ENCODE assay signal across 9 cellular contexts in genomic region chr1:202192770-202193613, GRCh38. TPM values are rescaled to one million over a fixed set of nuclear protein-coding genes. Genes with fewer than 3 reads are reported as not detected.
DNase-seq lines count a peak whose midpoint lies in the region; ATAC-seq, FAIRE-seq and TF ChIP-seq lines count a peak whose summit lies in the region.
"Had no signal": no experiment of that assay in that cellular context is flagged by ENCODE, and none has a peak within 500 bp of the region (broad histone marks: within the 10 kb centered on the region; RNA-seq: fewer than 3 reads in every experiment).

No MANE protein-coding gene starts in this region.

- no peak for FAIRE-seq in D721Med (lab: Jason Lieb, UNC)
- FAIRE-seq: colon had no signal

- peaks cover 0 to 34% (median 24%) of the 10 kb centered on the region in 7 donors for H3K27me3 ChIP-seq in heart right ventricle

- no peaks in the 10 kb centered on the region for H3K9me3 Mint-ChIP-seq in activated naive CD4-positive, alpha-beta T cell treated with anti-CD3 and anti-CD28 coated beads, Interleukin-2, amount 50 U/mL, for 24 hours

- no peaks in the 10 kb centered on the region for H3K36me3 ChIP-seq in heart right ventricle

- peaks cover 10% of the 10 kb centered on the region for H3K27me3 Mint-ChIP-seq in activated naive CD4-positive, alpha-beta T cell treated with anti-CD3 and anti-CD28 coated beads, Interleukin-2, amount 50 U/mL, for 24 hours

- H3K4me1 ChIP-seq in heart right ventricle: peaks cover 0 to 11% (median 6%) of the 10 kb centered on the region in 9 donors

- ATAC-seq in HG03175 (IDR thresholded peaks at IDR 0.05; ENCODE audit: unreplicated experiment): peak; percentile 61
- ATAC-seq in heart right ventricle: peak; percentile 64 to 79 (median 73)
- no peak for ATAC-seq in HG02610 (IDR thresholded peaks at IDR 0.05; ENCODE audit: unreplicated experiment)

- 32 to 39% methylated on average over 18 of the region's 18 CpGs for WGBS in heart right ventricle, 2 donors

- DNase-seq in D721Med (ENCODE audit: insufficient read length, low spot score) (peak; percentile 87), SK-N-DZ (ENCODE audit: low spot score) (peak; percentile 59), heart right ventricle (peak; percentile 40 to 62), retinal pigment epithelial cell (ENCODE audit: low read depth) (no peak), COLO829 (ENCODE audit: low spot score) (no peak)

- no peak overlapping the region for H3K27ac Mint-ChIP-seq in activated naive CD4-positive, alpha-beta T cell treated with anti-CD3 and anti-CD28 coated beads, Interleukin-2, amount 50 U/mL, for 24 hours

- peak; percentile 95 for TF ChIP-seq CTCF in D721Med (IDR thresholded peaks at IDR 0.05; ENCODE audit: insufficient read depth, missing control alignments)
- TF ChIP-seq CTCF in heart right ventricle (IDR thresholded peaks at IDR 0.05): peak; percentile 66 to 90 (median 85)
- peak; percentile 92 for TF ChIP-seq CTCF in retinal pigment epithelial cell (conservative IDR thresholded peaks at IDR 0.05; ENCODE audit: low read depth, low read length)

- H3K36me3 Mint-ChIP-seq in activated naive CD4-positive, alpha-beta T cell treated with anti-CD3 and anti-CD28 coated beads, Interleukin-2, amount 50 U/mL, for 24 hours: no peaks in the 10 kb centered on the region

- H3K9me3 ChIP-seq in heart right ventricle: no peaks in the 10 kb centered on the region

- intact Hi-C loops in heart right ventricle (cut with DNase I): loop anchor here in 6 of 10 donors (2.0 to 5.0 kb wide), 3 partner anchors 122 to 524 kb away; no protein-coding TSS in a partner anchor

- peaks cover 11% of the 10 kb centered on the region for H3K4me1 Mint-ChIP-seq in activated naive CD4-positive, alpha-beta T cell treated with anti-CD3 and anti-CD28 coated beads, Interleukin-2, amount 50 U/mL, for 24 hours

- no peak overlapping the region for H3K27ac ChIP-seq in heart right ventricle

- peak overlapping the region; percentile 73 for H3K4me3 Mint-ChIP-seq in activated naive CD4-positive, alpha-beta T cell treated with anti-CD3 and anti-CD28 coated beads, Interleukin-2, amount 50 U/mL, for 24 hours

- H3K4me3 ChIP-seq in heart right ventricle: peak overlapping the region in 7 of 10 donors; percentile 16 to 40 (median 26)
- H3K4me3 ChIP-seq in retinal pigment epithelial cell (ENCODE audit: low read length): no peak overlapping the region

RNA-seq across cellular contexts. Expression of gene LGR6, which starts 0.6 kb away (rescaled TPM):
- polyA plus RNA-seq in SK-N-DZ (2014; cell fraction: cytosol; rRNA removed): not detected in 2 replicates
- polyA plus RNA-seq in SK-N-DZ (2014; cell fraction: nucleus; rRNA removed): not detected in 2 replicates
- 10 to 100 TPM in 2 of 10 donors, 1 to 10 TPM in 3, under 1 TPM in 5; 0.19 to 13.5 (median 1.0) TPM for total RNA-seq in heart right ventricle
- 1 to 10 TPM; 3.2 to 3.7 TPM for polyA plus RNA-seq in heart right ventricle

RNA-seq across cellular contexts. Expression of gene PTPN7, which starts 32.6 kb away (rescaled TPM):
- 0.10 and 0.48 TPM in 2 replicates for polyA plus RNA-seq in SK-N-DZ (2014; cell fraction: cytosol; rRNA removed)
- polyA plus RNA-seq in SK-N-DZ (2014; cell fraction: nucleus; rRNA removed): 0.20 and 0.93 TPM in 2 replicates
- total RNA-seq in heart right ventricle: 1 to 10 TPM in 2 of 10 donors, under 1 TPM in 8; 0.09 to 6.2 (median 0.47) TPM
- under 1 TPM; 0.32 to 0.51 TPM for polyA plus RNA-seq in heart right ventricle

RNA-seq across cellular contexts. Expression of gene ARL8A, which starts 48.5 kb away (rescaled TPM):
- polyA plus RNA-seq in SK-N-DZ (2014; cell fraction: cytosol; rRNA removed): 25.0 and 28.8 TPM in 2 replicates
- 23.4 and 24.9 TPM in 2 replicates for polyA plus RNA-seq in SK-N-DZ (2014; cell fraction: nucleus; rRNA removed)
- total RNA-seq in heart right ventricle: 10 to 100 TPM; 70.9 to 92.7 (median 83.4) TPM
- polyA plus RNA-seq in heart right ventricle: 10 to 100 TPM; 21.5 to 29.6 TPM

Comparison
In these comparisons a context has a peak if more than half of its experiments do, and no peak if none do; other contexts are left out.
1. DNase-seq: peak in D721Med (single experiment), SK-N-DZ (single experiment) and heart right ventricle (2 of 2); none in retinal pigment epithelial cell (single experiment) and COLO829 (single experiment).
2. Peak in every context shown above with its lines, with median percentiles within 50 percentile points of each other: CTCF ChIP-seq.